Comparison of ENCODE assay signal across 1 cellular context in genomic region chr11:10459029-10459970, GRCh38.
TF ChIP-seq lines count a peak whose summit lies in the region.

No MANE protein-coding gene starts in this region.

TF ChIP-seq in GM23338, 12 proteins besides CTCF, POLR2A, EP300 and RAD21 (continued from another document):
- no peak for TF ChIP-seq REST (IDR thresholded peaks at IDR 0.05; ENCODE audit: unreplicated experiment)
- no peak for TF ChIP-seq ZNF114 (CRISPR knock-in tag; IDR thresholded peaks at IDR 0.05)
- TF ChIP-seq POLR2AphosphoS5 (IDR thresholded peaks at IDR 0.05; ENCODE audit: low read depth): no peak
